Comparison of ENCODE assay signal across 13 cellular contexts in the genomic region with DNA sequence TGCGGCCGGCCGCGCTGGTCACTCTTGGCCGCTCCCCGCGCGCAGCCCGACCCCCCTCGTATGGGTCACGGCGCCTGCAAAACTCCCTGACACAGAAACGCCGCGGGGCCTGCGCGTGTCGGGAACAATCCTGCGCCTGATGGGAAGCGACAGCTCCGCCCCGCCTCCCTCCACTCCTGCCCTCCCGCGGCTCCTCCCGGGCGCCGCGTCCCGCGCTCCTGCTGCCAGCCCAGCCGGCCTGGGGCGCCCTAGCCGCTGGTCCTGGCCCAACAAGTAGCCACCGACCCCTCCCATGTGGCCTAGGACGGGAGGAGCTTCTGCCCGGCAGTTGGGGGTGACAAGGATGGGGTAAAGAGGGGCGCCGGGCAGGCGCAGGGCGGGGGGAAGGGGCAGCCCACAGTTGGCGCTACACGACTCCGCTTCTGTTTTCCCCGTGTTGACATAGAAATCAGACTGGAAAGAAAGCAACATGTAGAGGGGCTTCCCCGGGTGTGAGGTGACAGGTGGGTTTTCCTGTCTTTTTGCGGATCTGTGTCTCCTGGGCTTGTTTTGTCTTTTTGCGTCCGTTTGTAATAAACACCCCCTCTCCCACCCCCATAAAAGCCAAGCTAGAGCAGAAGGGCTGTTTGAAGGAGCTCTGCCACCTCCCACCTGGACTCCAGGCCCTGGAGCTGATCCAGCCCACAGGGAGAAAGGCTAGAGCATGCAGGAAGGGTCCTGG. TPM values are rescaled to one million over a fixed set of nuclear protein-coding genes. Genes with fewer than 3 reads are reported as not detected.
A peak's percentile ranks its signal among the peaks of the same experiment; 100 is the strongest.
DNase-seq lines count a peak whose midpoint lies in the region; ATAC-seq, FAIRE-seq and TF ChIP-seq lines count a peak whose summit lies in the region.
"Had no signal": no experiment of that assay in that cellular context is flagged by ENCODE, and none has a peak within 500 bp of the region (broad histone marks: within the 10 kb centered on the region; RNA-seq: fewer than 3 reads in every experiment).

No MANE protein-coding gene starts in this region.

- H3K36me3 ChIP-seq in A673 (ENCODE audit: insufficient read depth, low read length, poor library complexity, severe bottlenecking) (no peaks in the 10 kb centered on the region), mesenchymal stem cell (ENCODE audit: control insufficient read depth in 1 of 2, insufficient read depth in 2 of 2, low read depth in 1 of 2, low read length in 2 of 2) (no peaks in the 10 kb centered on the region)

- no peak overlapping the region for H2BK120ac ChIP-seq in mesenchymal stem cell (ENCODE audit: low read depth, low read length)

- no peak overlapping the region for H2AK5ac ChIP-seq in mesenchymal stem cell (ENCODE audit: low read length, severe bottlenecking)

- no peak overlapping the region for H3K14ac ChIP-seq in mesenchymal stem cell (ENCODE audit: low read length in 2 of 2)

- H3K18ac ChIP-seq in mesenchymal stem cell (ENCODE audit: low read depth in 1 of 2, low read length in 2 of 2), result no peak overlapping the region

- no peak overlapping the region for H3K4ac ChIP-seq in mesenchymal stem cell (ENCODE audit: low read depth in 1 of 2, low read length in 2 of 2)

- H3K79me1 ChIP-seq in mesenchymal stem cell (replicated peaks; ENCODE audit: low read length, poor library complexity, severe bottlenecking), result no peaks in the 10 kb centered on the region

- CTCF ChIA-PET in A673 (lab: Charles Lee), result no interaction called here
- CTCF ChIA-PET in HEK293T (lab: Yijun Ruan, JAX), result interaction anchor here (1.0 kb wide), 1 partner anchor 34 kb away, joined by 4 read pairs; no protein-coding TSS in a partner anchor

- H3K23ac ChIP-seq in mesenchymal stem cell (ENCODE audit: low read length in 2 of 2), result no peak overlapping the region

- H2BK15ac ChIP-seq in mesenchymal stem cell (ENCODE audit: low read depth, poor library complexity, severe bottlenecking), result peak overlapping the region; percentile 55

- DNase-seq in A673 (ENCODE audit: low spot score) (no peak), HEK293T (ENCODE audit: extremely low spot score) (peak; percentile 80), mesenchymal stem cell (no peak), H54 (ENCODE audit: insufficient read length, low spot score) (no peak)
- no peak for DNase-seq in activated naive CD4-positive, alpha-beta T cell treated with anti-CD3 and anti-CD28 coated beads, Interleukin-2, amount 50 U/mL, for 72 hours (ENCODE audit: low spot score in 2 of 2)
- DNase-seq: activated T-cell treated with anti-CD3 and anti-CD28 coated beads, Interleukin-2, amount 50 U/mL, for 48 hours had no signal

- no peak overlapping the region for H3K9ac ChIP-seq in mesenchymal stem cell (ENCODE audit: low read length)

- H3K36me3 Mint-ChIP-seq in brain, result no peaks in the 10 kb centered on the region
- peaks cover 6% of the 10 kb centered on the region in 2 donors for H3K36me3 Mint-ChIP-seq in activated naive CD4-positive, alpha-beta T cell treated with anti-CD3 and anti-CD28 coated beads, Interleukin-2, amount 50 U/mL, for 72 hours

- ATAC-seq in activated naive CD4-positive, alpha-beta T cell treated with anti-CD3 and anti-CD28 coated beads, Interleukin-2, amount 50 U/mL, for 72 hours, result no peak
- ATAC-seq in HG02610 (IDR thresholded peaks at IDR 0.05; ENCODE audit: unreplicated experiment), result no peak
- no peak for ATAC-seq in GM21447 (IDR thresholded peaks at IDR 0.05; ENCODE audit: unreplicated experiment)

- H3K27me3 ChIP-seq in A673 (replicated peaks; ENCODE audit: insufficient read depth, low read depth, low read length, poor library complexity) (peaks cover 66% of the 10 kb centered on the region), mesenchymal stem cell (ENCODE audit: control insufficient read depth in 1 of 2, insufficient read depth in 1 of 2, low read length in 2 of 2) (peaks cover 83 to 89% of the 10 kb centered on the region in 2 experiments)

- H3K27me3 Mint-ChIP-seq in brain, result peaks cover 100% of the 10 kb centered on the region

- H3K4me1 ChIP-seq in A673 (ENCODE audit: insufficient read depth, low read length, poor library complexity, severe bottlenecking), result no peaks in the 10 kb centered on the region
- H3K4me1 ChIP-seq in mesenchymal stem cell (ENCODE audit: control insufficient read depth, insufficient read depth, low read depth, low read length), result peaks cover 7% of the 10 kb centered on the region

- POLR2A ChIA-PET in A673 (lab: Charles Lee; ENCODE audit: low non-redundant PET) (no interaction called here), HEK293T (lab: Yijun Ruan, JAX) (no interaction called here)

- H2BK5ac ChIP-seq in mesenchymal stem cell (ENCODE audit: low read depth, low read length, poor library complexity, severe bottlenecking), result no peak overlapping the region

- H3K9me3 ChIP-seq in A673 (ENCODE audit: low read depth, low read length, poor library complexity, severe bottlenecking) (no peaks in the 10 kb centered on the region), mesenchymal stem cell (ENCODE audit: control insufficient read depth, low read length) (no peaks in the 10 kb centered on the region)

- BruUV-seq in A673 (replicated peaks; lab: Mats Ljungman, UMichigan), result no TSS peak

- peak overlapping the region; percentile 27 for H3K4me2 ChIP-seq in mesenchymal stem cell (ENCODE audit: low read length, poor library complexity, severe bottlenecking)

- H3K27ac Mint-ChIP-seq in brain, result no peak overlapping the region
- H3K27ac Mint-ChIP-seq in activated naive CD4-positive, alpha-beta T cell treated with anti-CD3 and anti-CD28 coated beads, Interleukin-2, amount 50 U/mL, for 72 hours, result no peak overlapping the region
- H3K27ac Mint-ChIP-seq: stimulated activated naive CD8-positive, alpha-beta T cell treated with anti-CD3 and anti-CD28 coated beads, Interleukin-15, Interleukin-2, amounts not matched to agents 100 ng/mL and 50 ng/mL, for 24 hours had no signal

- H4K91ac ChIP-seq in mesenchymal stem cell (ENCODE audit: low read length), result no peak overlapping the region

- no peak overlapping the region for H2AFZ ChIP-seq in mesenchymal stem cell (ENCODE audit: low read depth, low read length)

- no peak overlapping the region for H2BK12ac ChIP-seq in mesenchymal stem cell (ENCODE audit: low read length in 2 of 2)

- peaks cover 0 to 29% (median 3%) of the 10 kb centered on the region in 5 experiments for H3K9me3 Mint-ChIP-seq in brain
- H3K9me3 Mint-ChIP-seq in activated naive CD4-positive, alpha-beta T cell treated with anti-CD3 and anti-CD28 coated beads, Interleukin-2, amount 50 U/mL, for 72 hours, result no peaks in the 10 kb centered on the region
- H3K9me3 Mint-ChIP-seq: stimulated activated naive CD8-positive, alpha-beta T cell treated with anti-CD3 and anti-CD28 coated beads, Interleukin-15, Interleukin-2, amounts not matched to agents 100 ng/mL and 50 ng/mL, for 24 hours had no signal

- intact Hi-C loops in A673 (cut with micrococcal nuclease; ENCODE audit: unreplicated experiment), result no loop called here

- no peak for FAIRE-seq in H54 (lab: Jason Lieb, UNC)
- FAIRE-seq: frontal cortex had no signal

- H3K4me3 ChIP-seq in A673 (ENCODE audit: low read depth, low read length, poor library complexity, severe bottlenecking) (peak overlapping the region; percentile 23), mesenchymal stem cell (ENCODE audit: insufficient read depth in 1 of 2, low read depth in 1 of 2, low read length in 2 of 2) (peak overlapping the region in 1 of 2 experiments; percentile 34)

- TF ChIP-seq POLR2A in H54 (IDR thresholded peaks at IDR 0.05; ENCODE audit: low read depth, low read length), result no peak

- peak overlapping the region; percentile 38 to 60 (median 49) for H3K4me3 Mint-ChIP-seq in brain
- H3K4me3 Mint-ChIP-seq: stimulated activated naive CD8-positive, alpha-beta T cell treated with anti-CD3 and anti-CD28 coated beads, Interleukin-15, Interleukin-2, amounts not matched to agents 100 ng/mL and 50 ng/mL, for 24 hours had no signal

- WGBS in mesenchymal stem cell, result 8% methylated on average over 39 of the region's 48 CpGs

- H3K27ac ChIP-seq in A673 (ENCODE audit: low read depth, low read length, poor library complexity, severe bottlenecking) (no peak overlapping the region), mesenchymal stem cell (ENCODE audit: low read length, poor library complexity, severe bottlenecking) (no peak overlapping the region)
- H3K27ac ChIP-seq: C4-2B had no signal

- TF ChIP-seq CTCF in A673 (conservative IDR thresholded peaks at IDR 0.05; ENCODE audit: low read depth, low read length), result no peak
- TF ChIP-seq CTCF in brain (conservative IDR thresholded peaks at IDR 0.05), result no peak

- H4K8ac ChIP-seq in mesenchymal stem cell (ENCODE audit: low read length), result no peak overlapping the region

- peaks cover 11% of the 10 kb centered on the region for H3K4me1 Mint-ChIP-seq in brain

TF ChIP-seq in HEK293T, 16 proteins besides CTCF, POLR2A, EP300 and RAD21:
- TF ChIP-seq, protein P1, sequence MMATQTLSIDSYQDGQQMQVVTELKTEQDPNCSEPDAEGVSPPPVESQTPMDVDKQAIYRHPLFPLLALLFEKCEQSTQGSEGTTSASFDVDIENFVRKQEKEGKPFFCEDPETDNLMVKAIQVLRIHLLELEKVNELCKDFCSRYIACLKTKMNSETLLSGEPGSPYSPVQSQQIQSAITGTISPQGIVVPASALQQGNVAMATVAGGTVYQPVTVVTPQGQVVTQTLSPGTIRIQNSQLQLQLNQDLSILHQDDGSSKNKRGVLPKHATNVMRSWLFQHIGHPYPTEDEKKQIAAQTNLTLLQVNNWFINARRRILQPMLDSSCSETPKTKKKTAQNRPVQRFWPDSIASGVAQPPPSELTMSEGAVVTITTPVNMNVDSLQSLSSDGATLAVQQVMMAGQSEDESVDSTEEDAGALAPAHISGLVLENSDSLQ (IDR thresholded peaks at IDR 0.05), result no peak
- TF ChIP-seq FOXA1 (IDR thresholded peaks at IDR 0.05) (no peak), SUZ12 (IDR thresholded peaks at IDR 0.05) (no peak), CTBP1 (IDR thresholded peaks at IDR 0.05; ENCODE audit: borderline replicate concordance) (no peak), SP1 (IDR thresholded peaks at IDR 0.05) (no peak), FOXK2 (IDR thresholded peaks at IDR 0.05) (no peak), TARDBP (IDR thresholded peaks at IDR 0.05) (no peak), BHLHE40 (IDR thresholded peaks at IDR 0.05; ENCODE audit: borderline replicate concordance) (no peak), ELF4 (IDR thresholded peaks at IDR 0.05) (no peak), L3MBTL2 (conservative IDR thresholded peaks at IDR 0.05) (no peak), ZNF384 (IDR thresholded peaks at IDR 0.05) (no peak)

RNA-seq across cellular contexts. Expression of a gene that starts 35.1 kb away (rescaled TPM):
- total RNA-seq in A673 (2021), result not detected in 2 replicates
- polyA plus RNA-seq in brain (ENCODE audit: insufficient read depth, low read depth, low replicate concordance), result not detected
- not detected for polyA plus RNA-seq in mesenchymal stem cell (2013, experiment 1 of 2)
- polyA plus RNA-seq in mesenchymal stem cell (2013, experiment 2 of 2), result not detected
- total RNA-seq in activated naive CD4-positive, alpha-beta T cell treated with anti-CD3 and anti-CD28 coated beads, Interleukin-2, amount 50 U/mL, for 72 hours, result not detected
- total RNA-seq: frontal cortex, LHCN-M2 had no signal
